Comparison of ENCODE assay signal across 19 cellular contexts in the genomic region with DNA sequence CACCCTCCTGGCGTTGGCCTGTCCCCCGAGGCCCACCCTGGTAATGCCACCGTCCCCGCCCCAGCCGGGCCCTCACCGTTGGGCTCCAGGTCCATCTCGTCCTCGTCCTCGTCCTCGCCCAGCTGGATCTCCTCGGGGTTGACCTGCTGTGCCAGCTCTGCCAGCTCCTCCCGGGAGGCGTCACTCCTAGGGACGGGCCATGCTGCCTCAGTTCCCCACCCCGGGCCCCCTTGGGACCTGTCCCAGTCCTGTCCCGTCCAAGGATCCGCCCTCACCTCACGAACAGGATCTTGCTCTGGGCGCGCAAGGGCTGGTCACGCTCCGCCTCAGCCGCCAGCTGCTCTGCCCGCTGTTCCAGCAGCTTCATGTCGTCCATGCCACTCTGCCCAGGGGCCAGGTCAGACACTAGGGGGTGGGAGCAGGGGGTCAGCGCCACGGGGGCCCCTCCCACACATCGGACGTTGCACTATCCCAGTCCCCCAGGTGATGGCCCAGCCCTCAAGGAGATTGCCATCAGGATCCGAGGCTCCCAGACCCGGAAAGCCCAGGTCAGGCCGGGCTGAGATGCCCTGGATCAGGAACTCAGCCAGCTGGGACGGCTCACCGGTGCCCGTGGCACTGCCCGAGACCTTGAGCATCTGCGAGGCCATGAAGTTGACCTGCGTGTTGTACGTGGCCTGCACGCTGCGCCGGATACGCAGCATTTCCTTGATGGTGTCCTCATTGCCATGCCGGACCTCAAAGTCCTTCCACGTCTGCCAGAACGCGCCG. TPM values are rescaled to one million over a fixed set of nuclear protein-coding genes. Genes with fewer than 3 reads are reported as not detected.
DNase-seq lines count a peak whose midpoint lies in the region; ATAC-seq and TF ChIP-seq lines count a peak whose summit lies in the region.
"Had no signal": no experiment of that assay in that cellular context is flagged by ENCODE, and none has a peak within 500 bp of the region (broad histone marks: within the 10 kb centered on the region; RNA-seq: fewer than 3 reads in every experiment).

No MANE protein-coding gene starts in this region.

- no peaks in the 10 kb centered on the region for H3K9me3 Mint-ChIP-seq in activated CD4-positive, alpha-beta memory T cell treated with anti-CD3 and anti-CD28 coated beads, Interleukin-2, amount 10 ng/mL, durations not matched to agents 7 days and 5 days
- H3K9me3 Mint-ChIP-seq: natural killer cell had no signal

- POLR2A ChIA-PET in activated CD4-positive, alpha-beta memory T cell treated with anti-CD3 and anti-CD28 coated beads, Interleukin-2, amount 10 ng/mL, durations not matched to agents 7 days and 5 days (lab: Charles Lee), result interaction anchor here (1.4 kb wide), 1 partner anchor 10 kb away, joined by 7 read pairs; a partner anchor contains a TSS

- H3K36me3 Mint-ChIP-seq in activated CD4-positive, alpha-beta memory T cell treated with anti-CD3 and anti-CD28 coated beads, Interleukin-2, amount 10 ng/mL, durations not matched to agents 7 days and 5 days (ENCODE audit: low read depth), result peaks cover 24% of the 10 kb centered on the region
- H3K36me3 Mint-ChIP-seq: natural killer cell had no signal

- H3K27me3 Mint-ChIP-seq in activated CD4-positive, alpha-beta memory T cell treated with anti-CD3 and anti-CD28 coated beads, Interleukin-2, amount 10 ng/mL, durations not matched to agents 7 days and 5 days, result no peaks in the 10 kb centered on the region

- peak overlapping the region; percentile 19 for H3K4me3 ChIP-seq in BE2C (ENCODE audit: low read depth, low read length)
- H3K4me3 ChIP-seq in body of pancreas, result no peak overlapping the region
- H3K4me3 ChIP-seq: dorsolateral prefrontal cortex, uterus had no signal

- H3K27me3 ChIP-seq in BE2C, result no peaks in the 10 kb centered on the region
- no peaks in the 10 kb centered on the region for H3K27me3 ChIP-seq in body of pancreas
- H3K27me3 ChIP-seq: dorsolateral prefrontal cortex, uterus had no signal

- H3K4me1 ChIP-seq in BE2C, result peaks cover 30% of the 10 kb centered on the region
- peaks cover 36% of the 10 kb centered on the region for H3K4me1 ChIP-seq in body of pancreas
- H3K4me1 ChIP-seq: uterus had no signal

- intact Hi-C loops in body of pancreas (cut with DNase I), result no loop called here

- peak; percentile 4 for ATAC-seq in body of pancreas
- ATAC-seq: natural killer cell, Panc1 had no signal

- H3K27ac ChIP-seq in body of pancreas, result peak overlapping the region; percentile 97 to 100 (median 100)
- H3K27ac ChIP-seq: uterus had no signal

- no peak overlapping the region for H3K27ac Mint-ChIP-seq in activated CD4-positive, alpha-beta memory T cell treated with anti-CD3 and anti-CD28 coated beads, Interleukin-2, amount 10 ng/mL, durations not matched to agents 7 days and 5 days
- H3K27ac Mint-ChIP-seq: natural killer cell had no signal

- no peak for TF ChIP-seq POLR2A in body of pancreas (IDR thresholded peaks at IDR 0.05)

- 58 to 78% methylated on average over 4 to 46 of the region's 48 CpGs for WGBS in body of pancreas, 2 donors

- H3K36me3 ChIP-seq in BE2C (peaks cover 57% of the 10 kb centered on the region), body of pancreas (replicated peaks in 1 of 2; ENCODE audit: insufficient read depth in 1 of 2, low read depth in 2 of 2) (peaks cover 9 to 30% of the 10 kb centered on the region in 2 donors)
- H3K36me3 ChIP-seq: uterus had no signal

- TF ChIP-seq CTCF in BE2C (IDR thresholded peaks at IDR 0.05; ENCODE audit: low read depth, low read length) (no peak), body of pancreas (IDR thresholded peaks at IDR 0.05) (no peak)

- CTCF ChIA-PET in activated CD4-positive, alpha-beta memory T cell treated with anti-CD3 and anti-CD28 coated beads, Interleukin-2, amount 10 ng/mL, durations not matched to agents 7 days and 5 days (lab: Charles Lee), result interaction anchor here (0.5 kb wide), 1 partner anchor 52 kb away, joined by 4 read pairs; no protein-coding TSS in a partner anchor

- DNase-seq in BE2C, result peak; percentile 59
- DNase-seq in body of pancreas, result peak; percentile 65 to 81 (median 68)
- DNase-seq in mucosa of gallbladder (ENCODE audit: low spot score), result peak; percentile 53
- DNase-seq in activated CD4-positive, alpha-beta memory T cell treated with anti-CD3 and anti-CD28 coated beads, Interleukin-2, amount 10 ng/mL, durations not matched to agents 7 days and 5 days, result no peak
- no peak for DNase-seq in NCI-H69 (lab: John Stamatoyannopoulos, UW)
- DNase-seq in KG1 (lab: John Stamatoyannopoulos, UW), result no peak
- DNase-seq: activated effector memory CD4-positive, alpha-beta T cell treated with anti-CD3 and anti-CD28 coated beads, Interleukin-2, amount 50 U/mL, for 16 hours; dorsolateral prefrontal cortex; GDM1; hippocampal formation; left cardiac atrium; natural killer cell; NCI-H187; NCI-H524; stimulated activated CD8-positive, alpha-beta memory T cell treated with anti-CD3 and anti-CD28 coated beads, Interleukin-4, amount 100 ng/mL, for 48 hours; uterus had no signal

- H3K9me3 ChIP-seq in BE2C (no peaks in the 10 kb centered on the region), body of pancreas (no peaks in the 10 kb centered on the region)
- H3K9me3 ChIP-seq: uterus had no signal

- H3K4me1 Mint-ChIP-seq in activated CD4-positive, alpha-beta memory T cell treated with anti-CD3 and anti-CD28 coated beads, Interleukin-2, amount 10 ng/mL, durations not matched to agents 7 days and 5 days, result no peaks in the 10 kb centered on the region

- H3K4me3 Mint-ChIP-seq in activated CD4-positive, alpha-beta memory T cell treated with anti-CD3 and anti-CD28 coated beads, Interleukin-2, amount 10 ng/mL, durations not matched to agents 7 days and 5 days, result no peak overlapping the region
- H3K4me3 Mint-ChIP-seq: natural killer cell had no signal

RNA-seq across cellular contexts. Expression of a gene that starts 9.5 kb away (rescaled TPM):
- 209 TPM for polyA plus RNA-seq in BE2C (2012; ENCODE audit: insufficient read depth, insufficient read length, low read depth)
- total RNA-seq in body of pancreas, result 10 to 100 TPM; 34.5 to 36.3 TPM
- 45.8 TPM for total RNA-seq in mucosa of gallbladder
- total RNA-seq in activated CD4-positive, alpha-beta memory T cell treated with anti-CD3 and anti-CD28 coated beads, Interleukin-2, amount 10 ng/mL, durations not matched to agents 7 days and 5 days, result 10 to 100 TPM; 48.5 TPM

RNA-seq across cellular contexts. Expression of a gene that starts 9.7 kb away (rescaled TPM):
- 283 TPM for polyA plus RNA-seq in BE2C (2012; ENCODE audit: insufficient read depth, insufficient read length, low read depth)
- total RNA-seq in body of pancreas (10 to 100 TPM in 1 of 2 donors, 1 to 10 TPM in 1; 1.3 to 32.0 TPM), mucosa of gallbladder (121 TPM)
- total RNA-seq in activated CD4-positive, alpha-beta memory T cell treated with anti-CD3 and anti-CD28 coated beads, Interleukin-2, amount 10 ng/mL, durations not matched to agents 7 days and 5 days, result 100 to 1,000 TPM; 123 to 136 TPM

RNA-seq across cellular contexts. Expression of a gene that starts 13.7 kb away (rescaled TPM):
- polyA plus RNA-seq in BE2C (2012; ENCODE audit: insufficient read depth, insufficient read length, low read depth), result not detected
- total RNA-seq in body of pancreas, result not detected
- total RNA-seq in mucosa of gallbladder, result 4.7 TPM
- 1 to 10 TPM; 1.9 to 2.1 TPM for total RNA-seq in activated CD4-positive, alpha-beta memory T cell treated with anti-CD3 and anti-CD28 coated beads, Interleukin-2, amount 10 ng/mL, durations not matched to agents 7 days and 5 days
- total RNA-seq: activated CD8-positive, alpha-beta memory T cell treated with anti-CD3 and anti-CD28 coated beads for 36 hours; left cardiac atrium; uterus had no signal
- polyA plus RNA-seq: AG04450 had no signal

RNA-seq across cellular contexts. Expression of a gene that starts 17.1 kb away (rescaled TPM):
- 2.0 TPM for polyA plus RNA-seq in BE2C (2012; ENCODE audit: insufficient read depth, insufficient read length, low read depth)
- total RNA-seq in body of pancreas, result 100 to 1,000 TPM in 1 of 2 donors, 10 to 100 TPM in 1; 61.0 to 151 TPM
- 215 TPM for total RNA-seq in mucosa of gallbladder
- 100 to 1,000 TPM; 169 to 171 TPM for total RNA-seq in activated CD4-positive, alpha-beta memory T cell treated with anti-CD3 and anti-CD28 coated beads, Interleukin-2, amount 10 ng/mL, durations not matched to agents 7 days and 5 days

RNA-seq across cellular contexts. Expression of a gene that starts 24.2 kb away (rescaled TPM):
- polyA plus RNA-seq in BE2C (2012; ENCODE audit: insufficient read depth, insufficient read length, low read depth), result 11.5 TPM
- total RNA-seq in body of pancreas (10 to 100 TPM; 21.8 to 32.3 TPM), mucosa of gallbladder (61.3 TPM)
- total RNA-seq in activated CD4-positive, alpha-beta memory T cell treated with anti-CD3 and anti-CD28 coated beads, Interleukin-2, amount 10 ng/mL, durations not matched to agents 7 days and 5 days, result under 1 TPM; 0.13 to 0.33 TPM
- polyA plus RNA-seq: AG04450 had no signal

Comparison
In these comparisons a context has a peak if more than half of its experiments do, and no peak if none do; other contexts are left out.
1. DNase-seq: peak in BE2C (single experiment), body of pancreas (4 of 4) and mucosa of gallbladder (single experiment); none in activated CD4-positive, alpha-beta memory T cell treated with anti-CD3 and anti-CD28 coated beads, Interleukin-2, amount 10 ng/mL, durations not matched to agents 7 days and 5 days (single experiment), NCI-H69 (single experiment) and KG1 (single experiment).